Comparison of ENCODE assay signal across 1 cellular context in genomic region chr17:1965556-1966273, GRCh38.
A peak's percentile ranks its signal among the peaks of the same experiment; 100 is the strongest.
TF ChIP-seq lines count a peak whose summit lies in the region.

No MANE protein-coding gene starts in this region.

TF ChIP-seq in H1, 55 proteins besides CTCF, POLR2A, EP300 and RAD21:
- TF ChIP-seq TAF7 (optimal IDR thresholded peaks at IDR 0.05; ENCODE audit: borderline replicate concordance, low read depth, low read length) (no peak), CBX5 (IDR thresholded peaks at IDR 0.05; ENCODE audit: low read depth, low read length) (no peak), NANOG (IDR thresholded peaks at IDR 0.05; ENCODE audit: insufficient read depth, low read depth, low read length, poor library complexity, severe bottlenecking) (no peak), JUN (IDR thresholded peaks at IDR 0.05; ENCODE audit: low read depth, low read length) (no peak), CTBP2 (IDR thresholded peaks at IDR 0.05; ENCODE audit: borderline replicate concordance, insufficient read depth, insufficient read length, low read length) (no peak)
- TF ChIP-seq, protein P1, sequence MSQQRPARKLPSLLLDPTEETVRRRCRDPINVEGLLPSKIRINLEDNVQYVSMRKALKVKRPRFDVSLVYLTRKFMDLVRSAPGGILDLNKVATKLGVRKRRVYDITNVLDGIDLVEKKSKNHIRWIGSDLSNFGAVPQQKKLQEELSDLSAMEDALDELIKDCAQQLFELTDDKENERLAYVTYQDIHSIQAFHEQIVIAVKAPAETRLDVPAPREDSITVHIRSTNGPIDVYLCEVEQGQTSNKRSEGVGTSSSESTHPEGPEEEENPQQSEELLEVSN (IDR thresholded peaks at IDR 0.05) = peak; percentile 47; the same call in 1 of the 2 replicates
- TF ChIP-seq, protein P2, sequence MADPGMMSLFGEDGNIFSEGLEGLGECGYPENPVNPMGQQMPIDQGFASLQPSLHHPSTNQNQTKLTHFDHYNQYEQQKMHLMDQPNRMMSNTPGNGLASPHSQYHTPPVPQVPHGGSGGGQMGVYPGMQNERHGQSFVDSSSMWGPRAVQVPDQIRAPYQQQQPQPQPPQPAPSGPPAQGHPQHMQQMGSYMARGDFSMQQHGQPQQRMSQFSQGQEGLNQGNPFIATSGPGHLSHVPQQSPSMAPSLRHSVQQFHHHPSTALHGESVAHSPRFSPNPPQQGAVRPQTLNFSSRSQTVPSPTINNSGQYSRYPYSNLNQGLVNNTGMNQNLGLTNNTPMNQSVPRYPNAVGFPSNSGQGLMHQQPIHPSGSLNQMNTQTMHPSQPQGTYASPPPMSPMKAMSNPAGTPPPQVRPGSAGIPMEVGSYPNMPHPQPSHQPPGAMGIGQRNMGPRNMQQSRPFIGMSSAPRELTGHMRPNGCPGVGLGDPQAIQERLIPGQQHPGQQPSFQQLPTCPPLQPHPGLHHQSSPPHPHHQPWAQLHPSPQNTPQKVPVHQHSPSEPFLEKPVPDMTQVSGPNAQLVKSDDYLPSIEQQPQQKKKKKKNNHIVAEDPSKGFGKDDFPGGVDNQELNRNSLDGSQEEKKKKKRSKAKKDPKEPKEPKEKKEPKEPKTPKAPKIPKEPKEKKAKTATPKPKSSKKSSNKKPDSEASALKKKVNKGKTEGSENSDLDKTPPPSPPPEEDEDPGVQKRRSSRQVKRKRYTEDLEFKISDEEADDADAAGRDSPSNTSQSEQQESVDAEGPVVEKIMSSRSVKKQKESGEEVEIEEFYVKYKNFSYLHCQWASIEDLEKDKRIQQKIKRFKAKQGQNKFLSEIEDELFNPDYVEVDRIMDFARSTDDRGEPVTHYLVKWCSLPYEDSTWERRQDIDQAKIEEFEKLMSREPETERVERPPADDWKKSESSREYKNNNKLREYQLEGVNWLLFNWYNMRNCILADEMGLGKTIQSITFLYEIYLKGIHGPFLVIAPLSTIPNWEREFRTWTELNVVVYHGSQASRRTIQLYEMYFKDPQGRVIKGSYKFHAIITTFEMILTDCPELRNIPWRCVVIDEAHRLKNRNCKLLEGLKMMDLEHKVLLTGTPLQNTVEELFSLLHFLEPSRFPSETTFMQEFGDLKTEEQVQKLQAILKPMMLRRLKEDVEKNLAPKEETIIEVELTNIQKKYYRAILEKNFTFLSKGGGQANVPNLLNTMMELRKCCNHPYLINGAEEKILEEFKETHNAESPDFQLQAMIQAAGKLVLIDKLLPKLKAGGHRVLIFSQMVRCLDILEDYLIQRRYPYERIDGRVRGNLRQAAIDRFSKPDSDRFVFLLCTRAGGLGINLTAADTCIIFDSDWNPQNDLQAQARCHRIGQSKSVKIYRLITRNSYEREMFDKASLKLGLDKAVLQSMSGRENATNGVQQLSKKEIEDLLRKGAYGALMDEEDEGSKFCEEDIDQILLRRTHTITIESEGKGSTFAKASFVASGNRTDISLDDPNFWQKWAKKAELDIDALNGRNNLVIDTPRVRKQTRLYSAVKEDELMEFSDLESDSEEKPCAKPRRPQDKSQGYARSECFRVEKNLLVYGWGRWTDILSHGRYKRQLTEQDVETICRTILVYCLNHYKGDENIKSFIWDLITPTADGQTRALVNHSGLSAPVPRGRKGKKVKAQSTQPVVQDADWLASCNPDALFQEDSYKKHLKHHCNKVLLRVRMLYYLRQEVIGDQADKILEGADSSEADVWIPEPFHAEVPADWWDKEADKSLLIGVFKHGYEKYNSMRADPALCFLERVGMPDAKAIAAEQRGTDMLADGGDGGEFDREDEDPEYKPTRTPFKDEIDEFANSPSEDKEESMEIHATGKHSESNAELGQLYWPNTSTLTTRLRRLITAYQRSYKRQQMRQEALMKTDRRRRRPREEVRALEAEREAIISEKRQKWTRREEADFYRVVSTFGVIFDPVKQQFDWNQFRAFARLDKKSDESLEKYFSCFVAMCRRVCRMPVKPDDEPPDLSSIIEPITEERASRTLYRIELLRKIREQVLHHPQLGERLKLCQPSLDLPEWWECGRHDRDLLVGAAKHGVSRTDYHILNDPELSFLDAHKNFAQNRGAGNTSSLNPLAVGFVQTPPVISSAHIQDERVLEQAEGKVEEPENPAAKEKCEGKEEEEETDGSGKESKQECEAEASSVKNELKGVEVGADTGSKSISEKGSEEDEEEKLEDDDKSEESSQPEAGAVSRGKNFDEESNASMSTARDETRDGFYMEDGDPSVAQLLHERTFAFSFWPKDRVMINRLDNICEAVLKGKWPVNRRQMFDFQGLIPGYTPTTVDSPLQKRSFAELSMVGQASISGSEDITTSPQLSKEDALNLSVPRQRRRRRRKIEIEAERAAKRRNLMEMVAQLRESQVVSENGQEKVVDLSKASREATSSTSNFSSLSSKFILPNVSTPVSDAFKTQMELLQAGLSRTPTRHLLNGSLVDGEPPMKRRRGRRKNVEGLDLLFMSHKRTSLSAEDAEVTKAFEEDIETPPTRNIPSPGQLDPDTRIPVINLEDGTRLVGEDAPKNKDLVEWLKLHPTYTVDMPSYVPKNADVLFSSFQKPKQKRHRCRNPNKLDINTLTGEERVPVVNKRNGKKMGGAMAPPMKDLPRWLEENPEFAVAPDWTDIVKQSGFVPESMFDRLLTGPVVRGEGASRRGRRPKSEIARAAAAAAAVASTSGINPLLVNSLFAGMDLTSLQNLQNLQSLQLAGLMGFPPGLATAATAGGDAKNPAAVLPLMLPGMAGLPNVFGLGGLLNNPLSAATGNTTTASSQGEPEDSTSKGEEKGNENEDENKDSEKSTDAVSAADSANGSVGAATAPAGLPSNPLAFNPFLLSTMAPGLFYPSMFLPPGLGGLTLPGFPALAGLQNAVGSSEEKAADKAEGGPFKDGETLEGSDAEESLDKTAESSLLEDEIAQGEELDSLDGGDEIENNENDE (IDR thresholded peaks at IDR 0.05; ENCODE audit: insufficient replicate concordance, low read length) = no peak
- TF ChIP-seq, protein P3, sequence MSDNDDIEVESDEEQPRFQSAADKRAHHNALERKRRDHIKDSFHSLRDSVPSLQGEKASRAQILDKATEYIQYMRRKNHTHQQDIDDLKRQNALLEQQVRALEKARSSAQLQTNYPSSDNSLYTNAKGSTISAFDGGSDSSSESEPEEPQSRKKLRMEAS (IDR thresholded peaks at IDR 0.05) = peak; percentile 49; the same call in 1 of the 2 replicates
